16 cellular contexts compared by ENCODE assay signal in genomic region chr7:124201768-124202349, GRCh38.
DNase-seq lines count a peak whose midpoint lies in the region; ATAC-seq and TF ChIP-seq lines count a peak whose summit lies in the region.
"Had no signal": no experiment of that assay in that cellular context is flagged by ENCODE, and none has a peak within 500 bp of the region (broad histone marks: within the 10 kb centered on the region; RNA-seq: fewer than 3 reads in every experiment).

No MANE protein-coding gene starts in this region.

- H3K4me3 ChIP-seq in adipocyte (ENCODE audit: low read length) = no peak overlapping the region
- H3K4me3 ChIP-seq in fibroblast of lung (replicated peaks in 1 of 4; ENCODE audit: control extremely low read depth in 1 of 4, insufficient read depth in 1 of 4, low read depth in 3 of 4, low read length in 4 of 4) = no peak overlapping the region
- H3K4me3 ChIP-seq: A549, SJCRH30 had no signal

- H3K36me3 Mint-ChIP-seq in nephron progenitor cell (ENCODE audit: low read depth) = no peaks in the 10 kb centered on the region

- H3K4me3 Mint-ChIP-seq in nephron progenitor cell = no peak overlapping the region

- TF ChIP-seq CTCF in fibroblast of lung (conservative IDR thresholded peaks at IDR 0.05 in 1 of 2, IDR thresholded peaks at IDR 0.05 in 1 of 2; ENCODE audit: low read depth in 1 of 2, low read length in 2 of 2) (no peak), nephron progenitor cell (IDR thresholded peaks at IDR 0.05) (no peak)

- H3K9me3 ChIP-seq in adipocyte (ENCODE audit: control insufficient read depth, low read length) (no peaks in the 10 kb centered on the region), fibroblast of lung (ENCODE audit: control insufficient read depth, insufficient read depth, low read depth, low read length) (no peaks in the 10 kb centered on the region)
- H3K9me3 ChIP-seq: A549, SJCRH30 had no signal

- H3K4me2 ChIP-seq in fibroblast of lung (ENCODE audit: extremely low read depth, insufficient read depth, low read length) = no peak overlapping the region
- H3K4me2 ChIP-seq: A549 had no signal

- H3K4me1 ChIP-seq in adipocyte (ENCODE audit: control insufficient read depth, insufficient read depth, low read length) = no peaks in the 10 kb centered on the region
- H3K4me1 ChIP-seq in fibroblast of lung (ENCODE audit: control insufficient read depth, extremely low read depth, insufficient read depth, low read length) = no peaks in the 10 kb centered on the region
- H3K4me1 ChIP-seq: A549, SJCRH30 had no signal

- no peak overlapping the region for H3K9ac ChIP-seq in adipocyte (ENCODE audit: low read length)
- no peak overlapping the region for H3K9ac ChIP-seq in fibroblast of lung (ENCODE audit: insufficient read depth, low read length)

- H3K27ac ChIP-seq in fibroblast of lung (ENCODE audit: insufficient read depth, low read length) = no peak overlapping the region
- H3K27ac ChIP-seq: A549, SJCRH30 had no signal

- H3K79me2 ChIP-seq in fibroblast of lung (ENCODE audit: control insufficient read depth, insufficient read depth, low read length) = no peaks in the 10 kb centered on the region

- no peaks in the 10 kb centered on the region for H3K9me3 Mint-ChIP-seq in nephron progenitor cell

- peaks cover 19% of the 10 kb centered on the region for H3K4me1 Mint-ChIP-seq in nephron progenitor cell

- ATAC-seq in HG03097 (IDR thresholded peaks at IDR 0.05; ENCODE audit: low FRiP score, unreplicated experiment) = no peak
- ATAC-seq in GM19324 (IDR thresholded peaks at IDR 0.05; ENCODE audit: low FRiP score, unreplicated experiment) = no peak
- ATAC-seq: A549 had no signal

- H3K36me3 ChIP-seq in adipocyte (ENCODE audit: control insufficient read depth, insufficient read depth, low read length, severe bottlenecking) (no peaks in the 10 kb centered on the region), fibroblast of lung (ENCODE audit: control insufficient read depth, insufficient read depth, low read length) (no peaks in the 10 kb centered on the region)
- H3K36me3 ChIP-seq: SJCRH30 had no signal

- no peak overlapping the region for H2AFZ ChIP-seq in fibroblast of lung (ENCODE audit: low read length)

- H4K20me1 ChIP-seq in fibroblast of lung (ENCODE audit: control insufficient read depth, extremely low read depth, insufficient read depth, low read length) = no peaks in the 10 kb centered on the region

- in situ Hi-C loops in ACHN (cut with HindIII; ENCODE audit: low pct_ligation_motif_present, low pct_unique_long_range_greater_than_20kb, low sequenced_read_pairs) = no loop called here

- no peaks in the 10 kb centered on the region for H3K27me3 Mint-ChIP-seq in nephron progenitor cell (ENCODE audit: low read depth, poor library complexity)

- DNase-seq in EL = peak; percentile 29
- peak; percentile 8 for DNase-seq in adipocyte (ENCODE audit: low read depth)
- DNase-seq in fibroblast of lung (ENCODE audit: low read depth in 2 of 2) = peak; percentile 1 to 83
- no peak for DNase-seq in nephron progenitor cell
- no peak for DNase-seq in ACHN
- DNase-seq in SW 1271 (lab: John Stamatoyannopoulos, UW) = no peak
- DNase-seq: H7, NCI-H1092, NCI-H1694, NCI-H2107, NCI-H226, NCI-H526, SJCRH30 had no signal

- H3K27ac Mint-ChIP-seq in nephron progenitor cell = peak overlapping the region; percentile 50

- no peaks in the 10 kb centered on the region for H3K27me3 ChIP-seq in adipocyte (replicated peaks; ENCODE audit: control insufficient read depth, insufficient read depth, low read length)
- no peaks in the 10 kb centered on the region for H3K27me3 ChIP-seq in fibroblast of lung (ENCODE audit: control insufficient read depth, insufficient read depth, low read length)

Comparison
In these comparisons a context has a peak if more than half of its experiments do, and no peak if none do; other contexts are left out.
1. DNase-seq: peak in EL (single experiment), adipocyte (single experiment) and fibroblast of lung (2 of 2); none in nephron progenitor cell (single experiment), ACHN (single experiment) and SW 1271 (0 of 2).